Comparison of ENCODE assay signal across 8 cellular contexts in genomic region chr11:133137270-133137669, GRCh38.
"Had no signal": no experiment of that assay in that cellular context is flagged by ENCODE, and none has a peak within 500 bp of the region (broad histone marks: within the 10 kb centered on the region; RNA-seq: fewer than 3 reads in every experiment).

No MANE protein-coding gene starts in this region.

- H3K4me3 ChIP-seq: K562 had no signal

- ATAC-seq: HepG2, K562 had no signal

- H3K4me3 Mint-ChIP-seq: IgD-negative memory B cell had no signal

- H3K9ac ChIP-seq: KMS-11 had no signal

- H3K27ac Mint-ChIP-seq: IgD-negative memory B cell had no signal

- H3K4me2 ChIP-seq: KMS-11 had no signal

- H3K27me3 Mint-ChIP-seq: IgD-negative memory B cell had no signal

- H3K27ac ChIP-seq: HL-60, KMS-11 had no signal

- DNase-seq: IMR-90, KBM-7, KG1 had no signal
